18 cellular contexts compared by ENCODE assay signal in the genomic region with DNA sequence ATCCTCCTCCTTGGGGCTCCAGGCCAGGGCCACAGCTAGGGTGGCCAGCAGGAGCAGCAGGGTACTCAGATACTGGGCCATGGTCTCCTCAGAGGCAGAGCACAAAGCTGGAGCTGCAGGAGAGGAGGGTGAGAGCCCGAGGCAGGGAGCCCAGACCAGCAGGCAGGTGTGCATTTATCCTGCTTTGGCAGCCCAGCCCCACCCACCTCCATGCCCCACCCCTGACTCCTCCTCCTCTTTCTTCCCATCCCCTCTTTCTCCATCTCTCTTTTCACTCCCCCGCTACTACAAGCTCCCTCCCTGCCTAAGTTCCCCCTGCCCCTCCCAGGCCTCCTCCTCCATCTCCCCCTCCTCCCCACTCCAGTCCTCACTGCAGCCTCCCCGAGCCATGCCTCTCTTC. TPM values are rescaled to one million over a fixed set of nuclear protein-coding genes. Genes with fewer than 3 reads are reported as not detected.
"Had no signal": no experiment of that assay in that cellular context is flagged by ENCODE, and none has a peak within 500 bp of the region (broad histone marks: within the 10 kb centered on the region; RNA-seq: fewer than 3 reads in every experiment).

A gene with protein sequence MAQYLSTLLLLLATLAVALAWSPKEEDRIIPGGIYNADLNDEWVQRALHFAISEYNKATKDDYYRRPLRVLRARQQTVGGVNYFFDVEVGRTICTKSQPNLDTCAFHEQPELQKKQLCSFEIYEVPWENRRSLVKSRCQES (minus strand): TSS at position 150 of the 400 bp plus-strand sequence. CDS start 69 bp downstream, at position 81.

RNA-seq across cellular contexts. Expression of the gene that starts here (rescaled TPM):
- total RNA-seq: activated B cell treated with CpG ODN at 0.5 μM for 24 hours; activated CD8-positive, alpha-beta memory T cell treated with anti-CD3 and anti-CD28 coated beads for 36 hours; activated CD8-positive, alpha-beta memory T cell treated with anti-CD3 and anti-CD28 coated beads, Interleukin-2, amount 10 ng/mL, durations not matched to agents 7 days and 5 days; activated CD8-positive, alpha-beta T cell treated with anti-CD3 and anti-CD28 coated beads for 36 hours; activated naive CD4-positive, alpha-beta T cell treated with anti-CD3 and anti-CD28 coated beads for 36 hours; activated naive CD8-positive, alpha-beta T cell treated with anti-CD3 and anti-CD28 coated beads for 36 hours; activated T-helper 1 cell treated with anti-CD3 and anti-CD28 coated beads, Interleukin-12 subunit alpha, Interleukin-12 subunit beta, Interleukin-2, Interleukin-4 antibody, amounts not matched to agents 30 ng/mL and 10 ng/mL and 1 ng/mL, durations not matched to agents 14 hours and 24 hours and 36 hours; activated T-helper 2 cell treated with anti-CD3 and anti-CD28 coated beads, Interferon-gamma antibody, Interleukin-2, Interleukin-4, amounts not matched to agents 10 μg/mL and 5 μg/mL and 100 μg/mL, durations not matched to agents 14 hours and 24 hours and 36 hours; body of pancreas; chondrocyte; dermis blood vessel endothelial cell; epithelial cell of proximal tubule; esophagus mucosa; frontal cortex; heart left ventricle; T-cell; T-helper 2 cell treated with Interferon-gamma antibody and Interleukin-4, amounts not matched to agents 100 ng/mL and 5 ng/mL, for 36 hours had no signal
- polyA plus RNA-seq: aorta, heart left ventricle had no signal
